ENCODE assay signal across 1 cellular context in the genomic region with DNA sequence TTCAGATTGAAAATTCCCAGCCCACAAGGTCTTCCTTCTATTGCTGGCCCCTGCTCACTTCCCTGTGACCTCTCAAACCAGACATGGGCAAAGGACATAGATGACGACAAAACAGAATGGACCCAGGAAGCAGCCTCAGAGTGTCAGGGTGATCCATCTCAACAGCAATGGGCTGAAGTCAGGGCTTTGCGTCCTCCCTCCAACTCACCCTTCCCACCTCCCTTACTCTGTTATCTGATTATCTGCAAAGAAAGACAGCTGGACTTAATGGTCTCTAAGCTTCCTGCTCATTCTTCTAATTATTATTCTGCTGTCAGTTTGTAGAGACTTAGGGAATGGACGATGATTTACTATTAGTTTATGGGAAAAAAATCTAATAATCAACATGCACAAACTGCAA.
TF ChIP-seq lines count a peak whose summit lies in the region.

No MANE protein-coding gene starts in this region.

TF ChIP-seq in HEK293, 187 proteins besides CTCF, POLR2A, EP300 and RAD21 (continued from another document):
- TF ChIP-seq, protein P1, sequence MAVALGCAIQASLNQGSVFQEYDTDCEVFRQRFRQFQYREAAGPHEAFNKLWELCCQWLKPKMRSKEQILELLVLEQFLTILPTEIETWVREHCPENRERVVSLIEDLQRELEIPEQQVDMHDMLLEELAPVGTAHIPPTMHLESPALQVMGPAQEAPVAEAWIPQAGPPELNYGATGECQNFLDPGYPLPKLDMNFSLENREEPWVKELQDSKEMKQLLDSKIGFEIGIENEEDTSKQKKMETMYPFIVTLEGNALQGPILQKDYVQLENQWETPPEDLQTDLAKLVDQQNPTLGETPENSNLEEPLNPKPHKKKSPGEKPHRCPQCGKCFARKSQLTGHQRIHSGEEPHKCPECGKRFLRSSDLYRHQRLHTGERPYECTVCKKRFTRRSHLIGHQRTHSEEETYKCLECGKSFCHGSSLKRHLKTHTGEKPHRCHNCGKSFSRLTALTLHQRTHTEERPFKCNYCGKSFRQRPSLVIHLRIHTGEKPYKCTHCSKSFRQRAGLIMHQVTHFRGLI (tag by site-specific recombination; IDR thresholded peaks at IDR 0.05): no peak
- TF ChIP-seq ZFP69B (tag by site-specific recombination; IDR thresholded peaks at IDR 0.05): no peak
- TF ChIP-seq ZNF473 (tag by site-specific recombination; IDR thresholded peaks at IDR 0.05): no peak
- TF ChIP-seq KLF7 (tag by site-specific recombination; IDR thresholded peaks at IDR 0.05; ENCODE audit: borderline replicate concordance): no peak
- TF ChIP-seq RBAK (tag by site-specific recombination; IDR thresholded peaks at IDR 0.05): no peak
- TF ChIP-seq ZNF707 (tag by site-specific recombination; IDR thresholded peaks at IDR 0.05): no peak
- TF ChIP-seq, protein P2, sequence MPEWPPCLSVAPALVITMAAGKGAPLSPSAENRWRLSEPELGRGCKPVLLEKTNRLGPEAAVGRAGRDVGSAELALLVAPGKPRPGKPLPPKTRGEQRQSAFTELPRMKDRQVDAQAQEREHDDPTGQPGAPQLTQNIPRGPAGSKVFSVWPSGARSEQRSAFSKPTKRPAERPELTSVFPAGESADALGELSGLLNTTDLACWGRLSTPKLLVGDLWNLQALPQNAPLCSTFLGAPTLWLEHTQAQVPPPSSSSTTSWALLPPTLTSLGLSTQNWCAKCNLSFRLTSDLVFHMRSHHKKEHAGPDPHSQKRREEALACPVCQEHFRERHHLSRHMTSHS (tag by site-specific recombination; IDR thresholded peaks at IDR 0.05): no peak
